In the genomic region with DNA sequence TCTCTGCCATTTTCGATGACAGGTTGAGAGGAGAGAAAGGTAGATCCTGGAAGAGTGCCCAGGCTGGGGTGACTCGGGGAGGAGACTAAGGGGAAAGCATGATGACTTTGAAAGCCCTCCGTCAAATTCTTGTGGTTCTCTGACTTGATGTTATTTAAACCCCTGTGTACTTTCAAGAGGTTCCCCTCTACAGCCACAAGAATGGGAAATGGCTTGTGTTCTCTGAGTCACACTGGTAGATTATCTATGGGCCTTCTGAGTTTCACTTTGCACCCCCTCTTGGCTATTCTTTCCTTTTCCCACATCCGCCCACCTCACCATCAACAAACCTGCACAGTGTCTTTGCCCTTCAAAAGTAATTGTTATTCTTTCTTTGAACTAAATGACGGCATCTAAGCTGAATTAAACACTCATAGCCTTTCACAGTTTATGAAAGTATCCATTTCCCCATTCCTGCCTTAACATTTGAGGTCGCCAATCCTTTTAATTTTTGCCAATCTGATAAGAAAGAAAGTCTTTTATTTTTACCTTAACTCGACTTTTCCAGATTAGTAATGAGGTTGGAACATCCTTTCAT, we compare ENCODE assay signal across 8 cellular contexts. TPM values are rescaled to one million over a fixed set of nuclear protein-coding genes. Genes with fewer than 3 reads are reported as not detected.
DNase-seq lines count a peak whose midpoint lies in the region; ATAC-seq and TF ChIP-seq lines count a peak whose summit lies in the region.

No MANE protein-coding gene starts in this region.

- H3K27ac ChIP-seq in right atrium auricular region: no peak overlapping the region

- H3K9me3 Mint-ChIP-seq in natural killer cell treated with Interleukin-12 subunit alpha and Interleukin-12 subunit beta and Interleukin-15 and Interleukin-18, amount 100 ng/mL, for 72 hours: peaks cover 3% of the 10 kb centered on the region

- no peaks in the 10 kb centered on the region for H3K9me3 ChIP-seq in right atrium auricular region

- H3K36me3 ChIP-seq in H7 (replicated peaks; ENCODE audit: control insufficient read depth, insufficient read depth, low read length) (no peaks in the 10 kb centered on the region), right atrium auricular region (no peaks in the 10 kb centered on the region)

- H3K4me1 ChIP-seq in right atrium auricular region: peaks cover 0 to 23% of the 10 kb centered on the region in 2 donors

- peak; percentile 54 for ATAC-seq in GM19035 (IDR thresholded peaks at IDR 0.05; ENCODE audit: unreplicated experiment)
- ATAC-seq in HG03097 (IDR thresholded peaks at IDR 0.05; ENCODE audit: low FRiP score, unreplicated experiment): peak; percentile 47
- ATAC-seq in natural killer cell treated with Interleukin-12 subunit alpha and Interleukin-12 subunit beta and Interleukin-15 and Interleukin-18, amount 100 ng/mL, for 72 hours: peak; percentile 75 to 84

- H3K4me3 ChIP-seq in H7 (ENCODE audit: insufficient read depth, low read depth, low read length) (no peak overlapping the region), right atrium auricular region (no peak overlapping the region)

- H3K27me3 ChIP-seq in H7 (ENCODE audit: control insufficient read depth, insufficient read depth, low read length) (no peaks in the 10 kb centered on the region), right atrium auricular region (no peaks in the 10 kb centered on the region)

- no peaks in the 10 kb centered on the region for H3K36me3 Mint-ChIP-seq in natural killer cell treated with Interleukin-12 subunit alpha and Interleukin-12 subunit beta and Interleukin-15 and Interleukin-18, amount 100 ng/mL, for 72 hours

- H3K4me3 Mint-ChIP-seq in natural killer cell treated with Interleukin-12 subunit alpha and Interleukin-12 subunit beta and Interleukin-15 and Interleukin-18, amount 100 ng/mL, for 72 hours: peak overlapping the region; percentile 90

- H3K27ac Mint-ChIP-seq in natural killer cell treated with Interleukin-12 subunit alpha and Interleukin-12 subunit beta and Interleukin-15 and Interleukin-18, amount 100 ng/mL, for 72 hours: peak overlapping the region; percentile 92 to 94

- DNase-seq in RPMI7951 (ENCODE audit: low read depth) (peak; percentile 98), H7 (no peak), DMS53 treated with DMSO at 0.1 percent for 48 hours (lab: John Stamatoyannopoulos, UW; ENCODE audit: unreplicated experiment) (no peak), right atrium auricular region (ENCODE audit: low spot score) (no peak)
- DNase-seq in activated naive CD4-positive, alpha-beta T cell treated with Interleukin-2 at 50 U/mL for 16 hours: peak; percentile 61
- DNase-seq in natural killer cell treated with Interleukin-12 subunit alpha and Interleukin-12 subunit beta and Interleukin-15 and Interleukin-18, amount 100 ng/mL, for 72 hours (ENCODE audit: low spot score): peak; percentile 80

- no peaks in the 10 kb centered on the region for H3K27me3 Mint-ChIP-seq in natural killer cell treated with Interleukin-12 subunit alpha and Interleukin-12 subunit beta and Interleukin-15 and Interleukin-18, amount 100 ng/mL, for 72 hours

- peaks cover 60 to 63% of the 10 kb centered on the region in 2 donors for H3K4me1 Mint-ChIP-seq in natural killer cell treated with Interleukin-12 subunit alpha and Interleukin-12 subunit beta and Interleukin-15 and Interleukin-18, amount 100 ng/mL, for 72 hours (ENCODE audit: low read depth in 2 of 2)

- no peak for TF ChIP-seq CTCF in right atrium auricular region (IDR thresholded peaks at IDR 0.05)

RNA-seq across cellular contexts. Expression of a gene that starts 24.1 kb away (rescaled TPM):
- total RNA-seq in RPMI7951 (2014; rRNA removed; shearing (Covaris generic)): not detected in 2 replicates
- 1,000 to 10,000 TPM in 1 of 2 donors, 100 to 1,000 TPM in 1; 497 to 1,157 TPM for total RNA-seq in natural killer cell treated with Interleukin-12 subunit alpha and Interleukin-12 subunit beta and Interleukin-15 and Interleukin-18, amount 100 ng/mL, for 72 hours
- not detected in 2 replicates for total RNA-seq in H7 (2014; rRNA removed; shearing (Covaris generic))
- 1 to 10 TPM; 1.1 to 1.4 TPM for total RNA-seq in right atrium auricular region

Comparison
In these comparisons a context has a peak if more than half of its experiments do, and no peak if none do; other contexts are left out.
1. DNase-seq: peak in RPMI7951 (single experiment), activated naive CD4-positive, alpha-beta T cell treated with Interleukin-2 at 50 U/mL for 16 hours (single experiment) and natural killer cell treated with Interleukin-12 subunit alpha and Interleukin-12 subunit beta and Interleukin-15 and Interleukin-18, amount 100 ng/mL, for 72 hours (single experiment); none in H7 (single experiment), DMS53 treated with DMSO at 0.1 percent for 48 hours (single experiment) and right atrium auricular region (single experiment).
2. RNA of a gene that starts 24.1 kb away (total RNA-seq): 497 to 1,157 TPM in natural killer cell treated with Interleukin-12 subunit alpha and Interleukin-12 subunit beta and Interleukin-15 and Interleukin-18, amount 100 ng/mL, for 72 hours; 1.1 to 1.4 TPM in right atrium auricular region, not detected in RPMI7951 and not detected in H7; every median in the first group is over 100 times any median in the second.
3. Peak in every context shown above with its lines, with median percentiles within 50 percentile points of each other: ATAC-seq.